In genomic region chr3:100103558-100104441, GRCh38 we compare ENCODE assay signal across 1 cellular context.
A peak's percentile ranks its signal among the peaks of the same experiment; 100 is the strongest.
TF ChIP-seq lines count a peak whose summit lies in the region.

No MANE protein-coding gene starts in this region.

TF ChIP-seq in K562, 482 proteins besides CTCF, POLR2A, EP300 and RAD21:
- 0 out of 2 replicates have a peak, but pooled peaks have one; percentile 13 for TF ChIP-seq DMBX1 (CRISPR knock-in tag; IDR thresholded peaks at IDR 0.05; ENCODE audit: borderline replicate concordance)
- no peak for TF ChIP-seq SREBF1 (IDR thresholded peaks at IDR 0.05; ENCODE audit: borderline replicate concordance, low read depth, low read length)
- no peak for TF ChIP-seq ZNF165 (CRISPR knock-in tag; IDR thresholded peaks at IDR 0.05; ENCODE audit: borderline replicate concordance)
- TF ChIP-seq KDM2B (CRISPR knock-in tag; IDR thresholded peaks at IDR 0.05), result no peak
